ENCODE assay signal across 18 cellular contexts in the genomic region with DNA sequence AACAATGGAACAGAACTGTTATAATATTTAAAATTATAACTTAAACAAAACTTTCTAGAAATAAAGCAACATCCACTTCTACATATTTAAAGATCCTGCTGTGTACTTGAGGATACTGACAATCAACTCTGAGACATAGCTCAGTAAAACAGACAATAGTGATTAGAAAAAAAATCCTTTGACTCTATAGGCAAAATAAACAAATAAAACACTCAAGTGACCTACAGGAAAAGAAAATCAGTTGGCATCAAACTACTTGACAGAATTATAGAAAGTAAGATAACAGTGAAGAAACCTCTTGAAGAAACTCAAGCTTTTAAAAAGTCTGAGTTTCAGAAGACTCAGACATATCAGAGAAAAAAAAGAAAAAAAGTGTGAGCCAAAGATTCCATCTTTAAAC. TPM values are rescaled to one million over a fixed set of nuclear protein-coding genes. Genes with fewer than 3 reads are reported as not detected.
DNase-seq lines count a peak whose midpoint lies in the region; ATAC-seq, FAIRE-seq and TF ChIP-seq lines count a peak whose summit lies in the region.
"Had no signal": no experiment of that assay in that cellular context is flagged by ENCODE, and none has a peak within 500 bp of the region (broad histone marks: within the 10 kb centered on the region; RNA-seq: fewer than 3 reads in every experiment).

No MANE protein-coding gene starts in this region.

- H3K4me3 ChIP-seq in A549 (no peak overlapping the region), PC-9 (no peak overlapping the region), pancreas (no peak overlapping the region), HepG2 (replicated peaks in 1 of 3; ENCODE audit: insufficient read depth in 1 of 3, low read depth in 2 of 3, low read length in 3 of 3) (no peak overlapping the region)
- H3K4me3 ChIP-seq: BLaER1 treated with 17β-estradiol and CSF1 and Interleukin-3, amounts not matched to agents 10 nM and 100 nM; GM23338 had no signal

- H3K9me3 ChIP-seq in A549 (no peaks in the 10 kb centered on the region), PC-9 (ENCODE audit: insufficient read depth, low read depth) (no peaks in the 10 kb centered on the region), pancreas (no peaks in the 10 kb centered on the region), HepG2 (ENCODE audit: low read length) (no peaks in the 10 kb centered on the region)
- H3K9me3 ChIP-seq: BE2C; BLaER1 treated with 17β-estradiol and CSF1 and Interleukin-3, amounts not matched to agents 10 nM and 100 nM had no signal

- H3K79me2 ChIP-seq in PC-9 (ENCODE audit: low read depth): no peaks in the 10 kb centered on the region
- no peaks in the 10 kb centered on the region for H3K79me2 ChIP-seq in HepG2 (ENCODE audit: insufficient read depth, low read length)

- no peak for TF ChIP-seq CTCF in A549 (IDR thresholded peaks at IDR 0.05)
- TF ChIP-seq CTCF in PC-9 (conservative IDR thresholded peaks at IDR 0.05): no peak
- no peak for TF ChIP-seq CTCF in pancreas (IDR thresholded peaks at IDR 0.05)
- no peak for TF ChIP-seq CTCF in osteocyte (IDR thresholded peaks at IDR 0.05)
- TF ChIP-seq CTCF in HepG2 (CRISPR knock-in tag; IDR thresholded peaks at IDR 0.05): no peak

- H3K27ac ChIP-seq in A549: peak overlapping the region; percentile 25 to 34; a peak in 2 of 6 replicates
- peak overlapping the region; percentile 26; the same call in 1 of the 2 replicates for H3K27ac ChIP-seq in PC-9
- no peak overlapping the region for H3K27ac ChIP-seq in pancreas
- no peak overlapping the region for H3K27ac ChIP-seq in HepG2 (ENCODE audit: extremely low read length, insufficient read depth, low read length)
- H3K27ac ChIP-seq: BLaER1 treated with 17β-estradiol and CSF1 and Interleukin-3, amounts not matched to agents 10 nM and 100 nM had no signal

- peaks cover 9% of the 10 kb centered on the region; the same call in 1 of the 2 replicates for H3F3A ChIP-seq in PC-9 (ENCODE audit: insufficient read depth, low read depth)

- DNase-seq in A549 (ENCODE audit: low read depth in 1 of 2, low spot score in 1 of 2) (no peak), GM19239 (ENCODE audit: insufficient read length, low spot score) (no peak), PC-9 (no peak), pancreas (no peak), osteocyte (ENCODE audit: extremely low spot score, unreplicated experiment) (no peak), HepG2 (ENCODE audit: low spot score) (no peak)
- DNase-seq: ACHN; AML-193; BE2C; Calu3; CD4-positive, alpha-beta memory T cell; COR-L47; DMS79 treated with DMSO at 0.1 percent for 48 hours; H9 had no signal

- no peaks in the 10 kb centered on the region for H3K9me2 ChIP-seq in PC-9 (ENCODE audit: insufficient read depth)

- H3K27me3 Mint-ChIP-seq in osteocyte (ENCODE audit: unreplicated experiment): no peaks in the 10 kb centered on the region
- H3K27me3 Mint-ChIP-seq: CD4-positive, alpha-beta memory T cell had no signal

- ATAC-seq in A549: no peak
- ATAC-seq in pancreas: no peak
- no peak for ATAC-seq in GM19035 (IDR thresholded peaks at IDR 0.05; ENCODE audit: unreplicated experiment)
- ATAC-seq in HepG2: no peak
- ATAC-seq: GM23338 had no signal

- H3K9me3 Mint-ChIP-seq in osteocyte (ENCODE audit: unreplicated experiment): peaks cover 18% of the 10 kb centered on the region
- H3K9me3 Mint-ChIP-seq: CD4-positive, alpha-beta memory T cell; GM23338 had no signal

- H3K9ac ChIP-seq in HepG2 (ENCODE audit: insufficient read depth, low read depth, low read length): no peak overlapping the region
- H3K9ac ChIP-seq: BLaER1 treated with 17β-estradiol and CSF1 and Interleukin-3, amounts not matched to agents 10 nM and 100 nM had no signal

- intact Hi-C loops in PC-9 (cut with micrococcal nuclease; ENCODE audit: unreplicated experiment): loop anchor here (5.0 kb wide), 1 partner anchor 39 kb away; no protein-coding TSS in a partner anchor
- intact Hi-C loops in pancreas (cut with DNase I): no loop called here
- intact Hi-C loops in HepG2 (cut with micrococcal nuclease; ENCODE audit: unreplicated experiment): loop anchor here (5.0 kb wide), 1 partner anchor 84 kb away; no protein-coding TSS in a partner anchor

- H3K4me1 ChIP-seq in A549: peaks cover 7% of the 10 kb centered on the region; the same call in 2 of the 3 replicates
- peaks cover 13% of the 10 kb centered on the region for H3K4me1 ChIP-seq in PC-9 (replicated peaks; ENCODE audit: insufficient read depth)
- H3K4me1 ChIP-seq in pancreas: no peaks in the 10 kb centered on the region
- H3K4me1 ChIP-seq in HepG2 (ENCODE audit: insufficient read depth, low read length): peaks cover 23% of the 10 kb centered on the region
- H3K4me1 ChIP-seq: BE2C had no signal

- no peak for TF ChIP-seq EP300 in A549 (IDR thresholded peaks at IDR 0.05)
- TF ChIP-seq EP300 in HepG2 (IDR thresholded peaks at IDR 0.05; ENCODE audit: low read depth in 2 of 2, low read length in 2 of 2): no peak
- TF ChIP-seq EP300 in HepG2 (CRISPR knock-in tag; IDR thresholded peaks at IDR 0.05; ENCODE audit: borderline replicate concordance): no peak

- H3K27me3 ChIP-seq in PC-9 (ENCODE audit: insufficient read depth, low read depth) (no peaks in the 10 kb centered on the region), pancreas (no peaks in the 10 kb centered on the region), HepG2 (ENCODE audit: control insufficient read depth in 1 of 2, insufficient read depth in 2 of 2, low read length in 2 of 2) (no peaks in the 10 kb centered on the region)
- H3K27me3 ChIP-seq: BE2C; BLaER1 treated with 17β-estradiol and CSF1 and Interleukin-3, amounts not matched to agents 10 nM and 100 nM had no signal

- FAIRE-seq in A549 (lab: Jason Lieb, UNC) (peak; percentile 49), GM19239 (lab: Jason Lieb, UNC) (peak; percentile 33), pancreas (lab: Jason Lieb, UNC) (peak; percentile 51), HepG2 (lab: Jason Lieb, UNC) (no peak)
- FAIRE-seq: GM12892 had no signal

- H4K20me1 ChIP-seq in PC-9 (ENCODE audit: insufficient read depth): no peaks in the 10 kb centered on the region
- H4K20me1 ChIP-seq in HepG2 (ENCODE audit: insufficient read depth, low read length): no peaks in the 10 kb centered on the region
- H4K20me1 ChIP-seq: BLaER1 treated with 17β-estradiol and CSF1 and Interleukin-3, amounts not matched to agents 10 nM and 100 nM had no signal

- in situ Hi-C loops in HepG2 (cut with HindIII; ENCODE audit: extremely low pct_ligation_motif_present, low pct_unique_long_range_greater_than_20kb): no loop called here

- CTCF ChIA-PET in A549 (lab: Yijun Ruan, JAX) (interaction anchor here (1.3 kb wide), 1 partner anchor 45 kb away, joined by 4 read pairs; no protein-coding TSS in a partner anchor), PC-9 (lab: Charles Lee) (interaction anchor here (0.7 kb wide), 1 partner anchor 24 kb away, joined by 4 read pairs; no protein-coding TSS in a partner anchor), HepG2 (lab: Yijun Ruan, JAX; ENCODE audit: low intra/inter-chr PET ratio, low total read pairs) (no interaction called here)

- H3K36me3 Mint-ChIP-seq in osteocyte (ENCODE audit: unreplicated experiment): no peaks in the 10 kb centered on the region
- H3K36me3 Mint-ChIP-seq: CD4-positive, alpha-beta memory T cell had no signal

- TF ChIP-seq POLR2A in A549 (IDR thresholded peaks at IDR 0.05; ENCODE audit: low read length): no peak
- no peak for TF ChIP-seq POLR2A in HepG2 (IDR thresholded peaks at IDR 0.05; ENCODE audit: insufficient read depth in 1 of 2, low read depth in 2 of 2, low read length in 2 of 2)

- H3K27ac Mint-ChIP-seq in osteocyte (ENCODE audit: unreplicated experiment): no peak overlapping the region
- H3K27ac Mint-ChIP-seq: CD4-positive, alpha-beta memory T cell; GM23338; H9 had no signal

- peak overlapping the region; percentile 3; the same call in 1 of the 3 replicates for H3K4me2 ChIP-seq in A549
- no peak overlapping the region for H3K4me2 ChIP-seq in PC-9
- no peak overlapping the region for H3K4me2 ChIP-seq in HepG2 (ENCODE audit: low read depth, low read length)
- H3K4me2 ChIP-seq: BLaER1 treated with 17β-estradiol and CSF1 and Interleukin-3, amounts not matched to agents 10 nM and 100 nM; GM23338 had no signal

- H3K4me1 Mint-ChIP-seq in osteocyte (ENCODE audit: unreplicated experiment): peaks cover 2% of the 10 kb centered on the region
- H3K4me1 Mint-ChIP-seq: CD4-positive, alpha-beta memory T cell; GM23338; H9 had no signal

- no TSS peak for BruUV-seq in PC-9 (replicated peaks; lab: Mats Ljungman, UMichigan)
- no TSS peak for BruUV-seq in HepG2 (replicated peaks; lab: Mats Ljungman, UMichigan)

- H3K4me3 Mint-ChIP-seq in osteocyte (ENCODE audit: unreplicated experiment): no peak overlapping the region
- H3K4me3 Mint-ChIP-seq: CD4-positive, alpha-beta memory T cell; GM23338; H9 had no signal

- TF ChIP-seq RAD21 in A549 (conservative IDR thresholded peaks at IDR 0.05 in 1 of 2, IDR thresholded peaks at IDR 0.05 in 1 of 2) (no peak), HepG2 (CRISPR knock-in tag; IDR thresholded peaks at IDR 0.05) (no peak)

- H2AFZ ChIP-seq in PC-9 (no peak overlapping the region), HepG2 (ENCODE audit: low read length) (no peak overlapping the region)
- H2AFZ ChIP-seq: GM23338 had no signal

- POLR2A ChIA-PET in A549 (lab: Yijun Ruan, JAX) (no interaction called here), PC-9 (lab: Charles Lee; ENCODE audit: unreplicated experiment) (interaction anchor here (0.6 kb wide), 1 partner anchor 197 kb away, joined by 3 read pairs; no protein-coding TSS in a partner anchor), HepG2 (lab: Yijun Ruan, JAX) (no interaction called here)

- H3K36me3 ChIP-seq in PC-9 (ENCODE audit: low read depth): no peaks in the 10 kb centered on the region
- no peaks in the 10 kb centered on the region for H3K36me3 ChIP-seq in pancreas
- H3K36me3 ChIP-seq in HepG2 (replicated peaks in 1 of 2; ENCODE audit: control insufficient read depth in 1 of 2, insufficient read depth in 2 of 2, low read length in 2 of 2): no peaks in the 10 kb centered on the region
- H3K36me3 ChIP-seq: BE2C; BLaER1 treated with 17β-estradiol and CSF1 and Interleukin-3, amounts not matched to agents 10 nM and 100 nM had no signal

RNA-seq across cellular contexts. Expression of a gene that starts 55.9 kb away (rescaled TPM):
- polyA plus RNA-seq in A549 (2011; rRNA removed) (119 and 155 TPM in 2 replicates), A549 (2017; fragmentation: RNase III; extraction: RNeasy Plus Mini Kit Qiagen cat#74134 plus additional on column Dnase treatment) (54.4 to 62.0 TPM (median 61.8 TPM) in 3 replicates), pancreas (10 to 100 TPM; 21.9 to 52.6 TPM), HepG2 (2011; rRNA removed) (79.6 and 101 TPM in 2 replicates)
- 21.8 and 23.0 TPM in 2 replicates for polyA plus RNA-seq in A549 (2012; cell fraction: cytosol; rRNA removed)
- 26.2 and 46.4 TPM in 2 replicates for polyA plus RNA-seq in A549 (2012; cell fraction: nucleus; rRNA removed)
- polyA minus RNA-seq in A549 (2011; rRNA and poly(A)+ RNA removed): 42.6 and 47.7 TPM in 2 replicates
- total RNA-seq in PC-9 (2021) (109 and 158 TPM in 2 replicates), pancreas (10 to 100 TPM; 18.9 to 39.5 (median 25.3) TPM), osteocyte (66.5 and 73.4 TPM in 2 replicates), HepG2 (2016; rRNA removed; fragmentation: Illumina TruSeq; extraction: Trizol) (87.1 and 132 TPM in 2 replicates)
- total RNA-seq in HepG2 (2016; cell fraction: cytosol; rRNA removed; fragmentation: Illumina TruSeq; extraction: Trizol; ENCODE audit: low read depth): 17.9 and 19.0 TPM in 2 replicates
- 89.4 and 121 TPM in 2 replicates for total RNA-seq in HepG2 (2016; cell fraction: insoluble cytoplasmic fraction; rRNA removed; fragmentation: Illumina TruSeq; extraction: Trizol)
- total RNA-seq in HepG2 (2016; cell fraction: membrane; rRNA removed; fragmentation: Illumina TruSeq; extraction: Trizol): 19.6 and 23.7 TPM in 2 replicates
- total RNA-seq in HepG2 (2016; cell fraction: nucleus; rRNA removed; fragmentation: Illumina TruSeq; extraction: Trizol): 149 TPM in 2 replicates
- 22.1 and 35.2 TPM in 2 replicates for polyA plus RNA-seq in HepG2 (2011; cell fraction: cytosol; rRNA removed)
- 135 and 163 TPM in 2 replicates for polyA plus RNA-seq in HepG2 (2011; cell fraction: nucleus; rRNA removed)
- 50.9 and 69.8 TPM in 2 replicates for polyA plus RNA-seq in HepG2 (2012)
- polyA plus RNA-seq in HepG2 (2016; cell fraction: cytosol; fragmentation: Illumina TruSeq; extraction: Trizol; ENCODE audit: low read depth): 1.8 and 2.0 TPM in 2 replicates
- 88.5 and 93.2 TPM in 2 replicates for polyA plus RNA-seq in HepG2 (2016; cell fraction: insoluble cytoplasmic fraction; fragmentation: Illumina TruSeq; extraction: Trizol; ENCODE audit: low read depth)
- 5.9 and 6.2 TPM in 2 replicates for polyA plus RNA-seq in HepG2 (2016; cell fraction: membrane; fragmentation: Illumina TruSeq; extraction: Trizol; ENCODE audit: low read depth)
- polyA plus RNA-seq in HepG2 (2016; cell fraction: nucleus; fragmentation: Illumina TruSeq; extraction: Trizol; ENCODE audit: insufficient read depth, low read depth): 129 and 143 TPM in 2 replicates
- 26.6 and 41.3 TPM in 2 replicates for polyA minus RNA-seq in HepG2 (2011; rRNA and poly(A)+ RNA removed; ENCODE audit: low replicate concordance)
- polyA minus RNA-seq in HepG2 (2011; cell fraction: cytosol; rRNA and poly(A)+ RNA removed): 30.9 and 32.4 TPM in 2 replicates
- polyA minus RNA-seq in HepG2 (2011; cell fraction: nucleus; rRNA and poly(A)+ RNA removed): 381 and 407 TPM in 2 replicates

Comparison
In these comparisons a context has a peak if more than half of its experiments do, and no peak if none do; other contexts are left out.
1. H3K27ac ChIP-seq: peak in A549 (2 of 2) and PC-9 (single experiment); none in pancreas (0 of 4) and HepG2 (single experiment).
2. intact Hi-C loops: an anchor here in PC-9 (5.0 kb wide) and HepG2 (5.0 kb wide); none called in pancreas.